Comparison of ENCODE assay signal across 26 cellular contexts in the genomic region with DNA sequence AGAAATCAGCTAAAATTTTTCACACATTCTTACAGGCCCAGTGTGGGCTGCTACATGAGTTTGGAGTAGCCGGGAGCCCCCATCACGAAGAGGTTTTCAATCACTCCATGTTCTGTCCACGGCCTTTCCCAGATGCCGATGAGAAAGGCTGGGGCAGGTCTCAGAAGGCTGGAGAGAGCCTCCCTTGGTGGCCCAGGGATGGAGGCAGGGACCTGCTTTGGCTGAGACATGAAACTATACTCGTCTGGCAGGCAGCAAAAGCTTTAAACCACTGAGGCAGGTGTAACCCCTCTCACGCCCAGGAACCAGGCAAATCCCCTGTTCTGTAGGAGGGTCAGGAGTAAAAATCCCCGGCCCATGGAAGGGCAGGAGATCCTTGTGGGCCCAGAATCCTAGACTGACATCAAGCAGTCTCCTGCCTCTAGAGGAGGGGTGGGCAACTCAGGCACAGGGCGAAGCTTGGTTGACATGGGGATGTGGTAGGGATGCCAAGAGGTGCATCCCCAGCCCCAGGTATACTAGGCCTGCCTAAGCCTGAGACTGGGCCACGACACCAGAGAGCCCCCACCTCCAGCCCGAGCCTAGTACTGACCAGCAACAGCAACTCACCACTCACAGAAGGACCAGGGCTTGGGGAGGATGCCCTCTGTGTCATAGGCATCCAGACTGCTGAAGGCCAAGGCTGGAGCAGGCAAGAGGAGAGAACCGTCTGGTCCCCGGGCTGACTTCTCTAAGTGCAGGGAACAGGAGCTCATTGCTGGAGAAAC. TPM values are rescaled to one million over a fixed set of nuclear protein-coding genes. Genes with fewer than 3 reads are reported as not detected.
"Had no signal": no experiment of that assay in that cellular context is flagged by ENCODE, and none has a peak within 500 bp of the region (broad histone marks: within the 10 kb centered on the region; RNA-seq: fewer than 3 reads in every experiment).

No MANE protein-coding gene starts in this region.

- H3K27ac Mint-ChIP-seq: activated CD8-positive, alpha-beta memory T cell treated with anti-CD3 and anti-CD28 coated beads, Interleukin-2, amount 10 ng/mL, durations not matched to agents 7 days and 5 days; activated CD8-positive, alpha-beta T cell treated with anti-CD3 and anti-CD28 coated beads, Interleukin-2, amount 10 ng/mL, durations not matched to agents 7 days and 5 days; activated naive CD8-positive, alpha-beta T cell treated with anti-CD3 and anti-CD28 coated beads, Interleukin-2, amount 10 ng/mL, durations not matched to agents 7 days and 5 days; activated T-cell treated with anti-CD3 and anti-CD28 coated beads, Interleukin-2, amount 50 U/mL, for 72 hours; activated T-helper 2 cell treated with anti-CD3 and anti-CD28 coated beads, Interferon-gamma antibody, Interleukin-2, Interleukin-4, amounts not matched to agents 10 μg/mL and 5 μg/mL and 100 μg/mL, durations not matched to agents 14 hours and 24 hours and 36 hours; T-helper 1 cell treated with Interleukin-12 subunit alpha and Interleukin-12 subunit beta and Interleukin-4 antibody, amounts not matched to agents 30 μg/mL and 1 μg/mL, for 36 hours had no signal

- H3K4me1 ChIP-seq: adrenal gland, SJSA1 had no signal

- ATAC-seq: activated CD8-positive, alpha-beta memory T cell treated with anti-CD3 and anti-CD28 coated beads, Interleukin-2, amount 10 ng/mL, durations not matched to agents 7 days and 5 days; activated CD8-positive, alpha-beta T cell treated with anti-CD3 and anti-CD28 coated beads, Interleukin-2, amount 10 ng/mL, durations not matched to agents 7 days and 5 days; activated T-cell treated with anti-CD3 and anti-CD28 coated beads, Interleukin-2, amount 50 U/mL, for 72 hours; SK-N-SH treated with all-trans-retinoic acid at 6 μM for 48 hours had no signal

- H3K4me3 ChIP-seq: adrenal gland, breast epithelium, MG63, Peyer's patch, SJSA1 had no signal

- DNase-seq: activated CD4-positive, alpha-beta T cell treated with anti-CD3 and anti-CD28 coated beads for 48 hours; activated CD4-positive, alpha-beta T cell treated with anti-CD3 and anti-CD28 coated beads, Interleukin-2, amount 50 U/mL, for 4 hours; activated CD4-positive, CD25-positive, alpha-beta regulatory T cell treated with anti-CD3 and anti-CD28 coated beads, Interleukin-2, amount 50 U/mL, for 72 hours; activated CD8-positive, alpha-beta memory T cell treated with anti-CD3 and anti-CD28 coated beads, Interleukin-2, amount 10 ng/mL, durations not matched to agents 7 days and 5 days; activated CD8-positive, alpha-beta T cell treated with anti-CD3 and anti-CD28 coated beads, Interleukin-2, amount 10 ng/mL, durations not matched to agents 7 days and 5 days; activated naive CD4-positive, alpha-beta T cell treated with anti-CD3 and anti-CD28 coated beads, Interleukin-2, amount 50 U/mL, for 16 hours; activated naive CD8-positive, alpha-beta T cell treated with anti-CD3 and anti-CD28 coated beads, Interleukin-2, amount 10 ng/mL, durations not matched to agents 7 days and 5 days; activated T-cell treated with anti-CD3 and anti-CD28 coated beads, Interleukin-2, amount 50 U/mL, for 72 hours; adrenal gland; anterior cingulate cortex; central memory CD4-positive, alpha-beta T cell; MG63; NCI-H1105 treated with DMSO at 0.1 percent for 48 hours; NCI-H1436 treated with DMSO at 0.1 percent for 48 hours; NCI-H187; NCI-H2081; NCI-H510A treated with DMSO at 0.1 percent for 48 hours; NCI-H69; Peyer's patch; SHP77 had no signal

- H3K4me3 Mint-ChIP-seq: activated CD8-positive, alpha-beta memory T cell treated with anti-CD3 and anti-CD28 coated beads, Interleukin-2, amount 10 ng/mL, durations not matched to agents 7 days and 5 days; activated CD8-positive, alpha-beta T cell treated with anti-CD3 and anti-CD28 coated beads, Interleukin-2, amount 10 ng/mL, durations not matched to agents 7 days and 5 days; activated naive CD8-positive, alpha-beta T cell treated with anti-CD3 and anti-CD28 coated beads, Interleukin-2, amount 10 ng/mL, durations not matched to agents 7 days and 5 days; activated T-cell treated with anti-CD3 and anti-CD28 coated beads, Interleukin-2, amount 50 U/mL, for 72 hours; T-helper 1 cell treated with Interleukin-12 subunit alpha and Interleukin-12 subunit beta and Interleukin-4 antibody, amounts not matched to agents 30 μg/mL and 1 μg/mL, for 36 hours had no signal

- H3K9me3 ChIP-seq: adrenal gland, breast epithelium, MG63, SJSA1 had no signal

- H3K27ac ChIP-seq: adrenal gland, breast epithelium, Peyer's patch, RWPE1, SJSA1 had no signal

- H3K9me3 Mint-ChIP-seq: activated T-helper 2 cell treated with anti-CD3 and anti-CD28 coated beads, Interferon-gamma antibody, Interleukin-2, Interleukin-4, amounts not matched to agents 10 μg/mL and 5 μg/mL and 100 μg/mL, durations not matched to agents 14 hours and 24 hours and 36 hours; T-helper 1 cell treated with Interleukin-12 subunit alpha and Interleukin-12 subunit beta and Interleukin-4 antibody, amounts not matched to agents 30 μg/mL and 1 μg/mL, for 36 hours had no signal

- H3K4me1 Mint-ChIP-seq: activated CD8-positive, alpha-beta memory T cell treated with anti-CD3 and anti-CD28 coated beads, Interleukin-2, amount 10 ng/mL, durations not matched to agents 7 days and 5 days; activated naive CD8-positive, alpha-beta T cell treated with anti-CD3 and anti-CD28 coated beads, Interleukin-2, amount 10 ng/mL, durations not matched to agents 7 days and 5 days had no signal

- H3K36me3 ChIP-seq: adrenal gland, breast epithelium, MG63, Peyer's patch, SJSA1 had no signal

RNA-seq across cellular contexts. Expression of gene MMEL1, which starts 9.1 kb away (rescaled TPM):
- total RNA-seq: SJSA1 had no signal
